In the genomic region with DNA sequence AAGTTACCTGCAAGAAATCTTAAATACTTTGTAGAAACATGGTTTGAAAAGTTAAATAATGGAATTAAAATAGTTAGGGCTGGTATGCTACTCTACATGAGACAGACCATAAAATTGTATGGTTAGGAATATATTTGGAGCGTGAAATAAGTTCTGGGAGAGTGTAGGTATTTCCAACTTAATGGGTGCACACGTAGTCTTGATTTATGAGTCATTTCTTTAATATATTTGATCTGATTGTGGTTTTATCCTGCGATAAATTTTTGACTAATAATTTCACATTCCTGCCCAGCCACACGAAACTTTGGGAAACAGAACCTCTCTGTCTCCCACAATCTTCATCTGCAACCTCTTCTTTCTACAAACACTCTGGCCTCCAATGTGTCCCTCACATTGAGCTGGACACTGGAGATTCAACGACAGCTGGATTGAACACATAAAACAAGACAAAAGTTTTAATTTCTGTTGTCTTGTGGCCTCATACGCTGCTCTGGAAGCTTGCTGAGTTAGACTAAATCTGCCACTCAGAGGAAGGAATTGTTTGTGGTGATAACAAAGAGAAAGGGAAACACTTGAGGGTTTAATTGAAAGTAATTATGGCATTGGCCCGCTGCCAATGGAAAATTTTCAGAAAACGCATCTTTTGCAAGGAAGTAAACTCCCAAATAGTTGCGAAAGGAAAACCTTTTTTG, we compare ENCODE assay signal across 14 cellular contexts.
DNase-seq lines count a peak whose midpoint lies in the region; ATAC-seq and TF ChIP-seq lines count a peak whose summit lies in the region.
"Had no signal": no experiment of that assay in that cellular context is flagged by ENCODE, and none has a peak within 500 bp of the region (broad histone marks: within the 10 kb centered on the region; RNA-seq: fewer than 3 reads in every experiment).

No MANE protein-coding gene starts in this region.

- no peak overlapping the region for H3K9ac ChIP-seq in smooth muscle cell (ENCODE audit: low read depth)

- peak in 2 of 4 donors; percentile 36 to 76 for ATAC-seq in heart left ventricle
- ATAC-seq in Panc1 = no peak
- ATAC-seq: HCT116 had no signal

- H3K4me2 ChIP-seq in smooth muscle cell = no peak overlapping the region

- no peaks in the 10 kb centered on the region for H3K79me2 ChIP-seq in smooth muscle cell (ENCODE audit: low read depth)

- intact Hi-C loops in heart left ventricle (cut with DNase I) = loop anchor here in 1 of 10 donors (2.0 kb wide), 1 partner anchor 199 kb away; no protein-coding TSS in a partner anchor
- intact Hi-C loops in Panc1 (cut with micrococcal nuclease; ENCODE audit: unreplicated experiment) = no loop called here

- no peaks in the 10 kb centered on the region for H3K36me3 ChIP-seq in heart left ventricle
- H3K36me3 ChIP-seq in right atrium auricular region = no peaks in the 10 kb centered on the region
- H3K36me3 ChIP-seq in Panc1 (ENCODE audit: control insufficient read depth, insufficient read depth, low read length) = no peaks in the 10 kb centered on the region
- no peaks in the 10 kb centered on the region for H3K36me3 ChIP-seq in smooth muscle cell (ENCODE audit: low read depth)
- H3K36me3 ChIP-seq: tibial nerve had no signal

- peak overlapping the region; percentile 16 for H2AFZ ChIP-seq in smooth muscle cell (ENCODE audit: low read depth)

- 59 to 62% (median 61%) methylated on average over 9 of the region's 9 CpGs for WGBS in heart left ventricle, 4 donors
- WGBS in smooth muscle cell (ENCODE audit: low lambda C conversion rate) = 81% methylated on average over 9 of the region's 9 CpGs

- POLR2A ChIA-PET in Panc1 (lab: Charles Lee) = no interaction called here

- H3K4me1 ChIP-seq in heart left ventricle = peaks cover 0 to 11% (median 6%) of the 10 kb centered on the region in 12 donors
- no peaks in the 10 kb centered on the region for H3K4me1 ChIP-seq in right atrium auricular region
- H3K4me1 ChIP-seq in Panc1 (ENCODE audit: control insufficient read depth, insufficient read depth, low read length) = no peaks in the 10 kb centered on the region; the same call in 1 of the 2 replicates
- H3K4me1 ChIP-seq in smooth muscle cell (ENCODE audit: low read depth) = peaks cover 9% of the 10 kb centered on the region

- in situ Hi-C loops in Panc1 (cut with HindIII; ENCODE audit: low pct_unique_long_range_greater_than_20kb, low sequenced_read_pairs) = no loop called here

- TF ChIP-seq POLR2A in heart left ventricle (IDR thresholded peaks at IDR 0.05) = no peak

- CTCF ChIA-PET in Panc1 (lab: Charles Lee) = no interaction called here

- no peaks in the 10 kb centered on the region for H4K20me1 ChIP-seq in smooth muscle cell (ENCODE audit: low read depth)

- no peaks in the 10 kb centered on the region for H3F3A ChIP-seq in smooth muscle cell (ENCODE audit: low read depth)

- H3K4me3 ChIP-seq in heart left ventricle = no peak overlapping the region
- no peak overlapping the region for H3K4me3 ChIP-seq in right atrium auricular region
- no peak overlapping the region for H3K4me3 ChIP-seq in Panc1 (ENCODE audit: low read depth in 2 of 2, low read length in 2 of 2)
- H3K4me3 ChIP-seq in smooth muscle cell = no peak overlapping the region
- H3K4me3 ChIP-seq: tibial nerve had no signal

- H3K27me3 ChIP-seq in heart left ventricle (no peaks in the 10 kb centered on the region), right atrium auricular region (no peaks in the 10 kb centered on the region), Panc1 (ENCODE audit: control insufficient read depth, insufficient read depth, low read length) (no peaks in the 10 kb centered on the region), smooth muscle cell (ENCODE audit: low read depth) (no peaks in the 10 kb centered on the region)
- H3K27me3 ChIP-seq: tibial nerve had no signal

- H3K27ac ChIP-seq in heart left ventricle (peak overlapping the region in 2 of 12 donors; percentile 26 to 58), right atrium auricular region (peak overlapping the region in 1 of 2 donors; percentile 50), Panc1 (ENCODE audit: low read length) (peak overlapping the region; percentile 67; the same call in 1 of the 2 replicates), smooth muscle cell (ENCODE audit: low read depth) (no peak overlapping the region)

- H3K9me3 ChIP-seq in heart left ventricle (no peaks in the 10 kb centered on the region), right atrium auricular region (no peaks in the 10 kb centered on the region), Panc1 (ENCODE audit: control insufficient read depth, insufficient read depth, low read depth, low read length) (no peaks in the 10 kb centered on the region), smooth muscle cell (replicated peaks; ENCODE audit: low read depth) (no peaks in the 10 kb centered on the region)
- H3K9me3 ChIP-seq: tibial nerve had no signal

- no peak for TF ChIP-seq CTCF in heart left ventricle (IDR thresholded peaks at IDR 0.05)
- no peak for TF ChIP-seq CTCF in right atrium auricular region (IDR thresholded peaks at IDR 0.05)
- no peak for TF ChIP-seq CTCF in Panc1 (IDR thresholded peaks at IDR 0.05)
- TF ChIP-seq CTCF in smooth muscle cell (IDR thresholded peaks at IDR 0.05; ENCODE audit: borderline replicate concordance, insufficient read depth, poor library complexity, severe bottlenecking) = no peak

- peak in 4 of 5 donors; percentile 45 to 71 (median 66) for DNase-seq in heart left ventricle
- no peak for DNase-seq in right atrium auricular region (ENCODE audit: low spot score)
- no peak for DNase-seq in Panc1 (ENCODE audit: low read depth, low spot score)
- DNase-seq in fibroblast of peridontal ligament (ENCODE audit: extremely low read depth) = peak; percentile 38
- DNase-seq in smooth muscle cell (lab: John Stamatoyannopoulos, UW; ENCODE audit: unreplicated experiment) = no peak
- no peak for DNase-seq in HK-2 (ENCODE audit: unreplicated experiment)
- DNase-seq in cerebellar cortex (ENCODE audit: low spot score) = no peak
- no peak for DNase-seq in SK-N-DZ (ENCODE audit: low spot score)
- DNase-seq: activated CD4-positive, alpha-beta T cell treated with anti-CD3 and anti-CD28 coated beads, Interleukin-2, amount 50 U/mL, for 1 hour; activated effector memory CD4-positive, alpha-beta T cell treated with anti-CD3 and anti-CD28 coated beads, Interleukin-2, amount 50 U/mL, for 16 hours; cerebellar nuclear complex; glutamatergic neuron had no signal

- no TSS peak for BruUV-seq in Panc1 (replicated peaks; lab: Mats Ljungman, UMichigan)

Comparison
In these comparisons a context has a peak if more than half of its experiments do, and no peak if none do; other contexts are left out.
1. DNase-seq: peak in heart left ventricle (4 of 5) and fibroblast of peridontal ligament (single experiment); none in right atrium auricular region (single experiment), Panc1 (single experiment), smooth muscle cell (single experiment), HK-2 (single experiment), cerebellar cortex (single experiment) and SK-N-DZ (single experiment).